Comparison of ENCODE assay signal across 20 cellular contexts in genomic region chr9:74666625-74667316, GRCh38.
DNase-seq lines count a peak whose midpoint lies in the region; ATAC-seq and TF ChIP-seq lines count a peak whose summit lies in the region.
"Had no signal": no experiment of that assay in that cellular context is flagged by ENCODE, and none has a peak within 500 bp of the region (broad histone marks: within the 10 kb centered on the region; RNA-seq: fewer than 3 reads in every experiment).

No MANE protein-coding gene starts in this region.

- no peak overlapping the region for H2BK120ac ChIP-seq in trophoblast cell (ENCODE audit: insufficient read depth, low read length, poor library complexity)

- H2AFZ ChIP-seq in fibroblast of lung (ENCODE audit: low read length), result no peak overlapping the region
- H2AFZ ChIP-seq in trophoblast cell (ENCODE audit: insufficient read depth, low read length, poor library complexity), result no peak overlapping the region

- H3K36me3 ChIP-seq in fibroblast of lung (ENCODE audit: control insufficient read depth, insufficient read depth, low read length) (no peaks in the 10 kb centered on the region), mucosa of descending colon (ENCODE audit: low read depth) (no peaks in the 10 kb centered on the region), trophoblast cell (ENCODE audit: control insufficient read depth in 1 of 2, insufficient read depth in 2 of 2, low read length in 2 of 2) (no peaks in the 10 kb centered on the region)
- H3K36me3 ChIP-seq: transverse colon had no signal

- no peak overlapping the region for H4K91ac ChIP-seq in trophoblast cell (ENCODE audit: low read depth, low read length)

- H3K9ac ChIP-seq in fibroblast of lung (ENCODE audit: insufficient read depth, low read length) (no peak overlapping the region), trophoblast cell (ENCODE audit: low read length) (no peak overlapping the region)

- no peak overlapping the region for H3K23ac ChIP-seq in trophoblast cell (ENCODE audit: low read length)

- DNase-seq in AG08396 (ENCODE audit: low spot score) (peak; percentile 17), T1000 (lab: John Stamatoyannopoulos, UW) (peak; percentile 11), fibroblast of lung (ENCODE audit: low read depth in 2 of 2) (peak; percentile 49 to 96), mucosa of descending colon (peak in 1 of 3 donors; percentile 5), trophoblast cell (no peak), activated T-cell treated with anti-CD3 and anti-CD28 coated beads for 4 hours (no peak)
- DNase-seq: activated B cell treated with CpG ODN at 0.5 μM for 24 hours; activated CD4-positive, alpha-beta T cell treated with anti-CD3 and anti-CD28 coated beads, Interleukin-2, amount 50 U/mL, for 4 hours; activated gamma-delta T cell treated with Interleukin-2 at 50 U/mL for 16 hours; effector CD8-positive, alpha-beta T cell; immature natural killer cell; Karpas-422; NCI-H1048; NCI-H187; NCI-H748 treated with DMSO at 0.1 percent for 48 hours; T-helper 9 cell; transverse colon had no signal

- no CpG with 5 or more reads among the region's 4 CpGs for WGBS in trophoblast cell (ENCODE audit: extremely low coverage, insufficient coverage, insufficient read length)

- no peak overlapping the region for H2BK5ac ChIP-seq in trophoblast cell (ENCODE audit: low read depth, low read length, poor library complexity)

- H3K18ac ChIP-seq in trophoblast cell (ENCODE audit: low read length), result no peak overlapping the region

- no peak overlapping the region for H2BK12ac ChIP-seq in trophoblast cell (ENCODE audit: low read length)

- TF ChIP-seq CTCF in fibroblast of lung (conservative IDR thresholded peaks at IDR 0.05 in 1 of 2, IDR thresholded peaks at IDR 0.05 in 1 of 2; ENCODE audit: low read depth in 1 of 2, low read length in 2 of 2), result no peak
- TF ChIP-seq CTCF in mucosa of descending colon (IDR thresholded peaks at IDR 0.05), result no peak

- H3K27ac ChIP-seq in fibroblast of lung (ENCODE audit: insufficient read depth, low read length) (no peak overlapping the region), trophoblast cell (ENCODE audit: low read depth, low read length) (no peak overlapping the region)
- H3K27ac ChIP-seq: transverse colon had no signal

- H4K8ac ChIP-seq in trophoblast cell (ENCODE audit: low read depth, low read length), result no peak overlapping the region

- no peak overlapping the region for H3K4ac ChIP-seq in trophoblast cell (ENCODE audit: low read depth, low read length)

- ATAC-seq in mucosa of descending colon (peak; percentile 47), HG03378 (IDR thresholded peaks at IDR 0.05; ENCODE audit: unreplicated experiment) (no peak), GM21528 (IDR thresholded peaks at IDR 0.05; ENCODE audit: low FRiP score, unreplicated experiment) (no peak)
- ATAC-seq: Right ventricle myocardium inferior had no signal

- no peaks in the 10 kb centered on the region for H4K20me1 ChIP-seq in fibroblast of lung (ENCODE audit: control insufficient read depth, extremely low read depth, insufficient read depth, low read length)

- H3K79me1 ChIP-seq in trophoblast cell (ENCODE audit: low read length), result no peaks in the 10 kb centered on the region

- H3K4me1 ChIP-seq in fibroblast of lung (ENCODE audit: control insufficient read depth, extremely low read depth, insufficient read depth, low read length), result no peaks in the 10 kb centered on the region
- no peaks in the 10 kb centered on the region for H3K4me1 ChIP-seq in mucosa of descending colon (ENCODE audit: low read depth)
- H3K4me1 ChIP-seq in trophoblast cell (ENCODE audit: control insufficient read depth in 1 of 2, insufficient read depth in 2 of 2, low read length in 2 of 2), result no peaks in the 10 kb centered on the region
- H3K4me1 ChIP-seq: transverse colon had no signal

- H3K27me3 ChIP-seq in fibroblast of lung (ENCODE audit: control insufficient read depth, insufficient read depth, low read length), result no peaks in the 10 kb centered on the region
- H3K27me3 ChIP-seq in trophoblast cell (ENCODE audit: insufficient read depth, low read length), result no peaks in the 10 kb centered on the region
- H3K27me3 ChIP-seq: transverse colon had no signal

- intact Hi-C loops in mucosa of descending colon (cut with DNase I, micrococcal nuclease), result no loop called here

- H3K9me3 ChIP-seq in fibroblast of lung (ENCODE audit: control insufficient read depth, insufficient read depth, low read depth, low read length), result no peaks in the 10 kb centered on the region
- no peaks in the 10 kb centered on the region for H3K9me3 ChIP-seq in mucosa of descending colon
- H3K9me3 ChIP-seq in trophoblast cell (ENCODE audit: insufficient read depth, low read depth, low read length), result peaks cover 2% of the 10 kb centered on the region
- H3K9me3 ChIP-seq: transverse colon had no signal

- no peak overlapping the region for H2AK5ac ChIP-seq in trophoblast cell (ENCODE audit: low read length)

- H4K12ac ChIP-seq in trophoblast cell (ENCODE audit: low read depth, low read length), result no peak overlapping the region

- H3K14ac ChIP-seq in trophoblast cell (ENCODE audit: low read length), result no peak overlapping the region

- H3K4me3 ChIP-seq in fibroblast of lung (replicated peaks in 1 of 4; ENCODE audit: control extremely low read depth in 1 of 4, insufficient read depth in 1 of 4, low read depth in 3 of 4, low read length in 4 of 4) (no peak overlapping the region), mucosa of descending colon (no peak overlapping the region), trophoblast cell (ENCODE audit: low read depth, low read length) (no peak overlapping the region)
- H3K4me3 ChIP-seq: transverse colon had no signal

- H3K4me2 ChIP-seq in fibroblast of lung (ENCODE audit: extremely low read depth, insufficient read depth, low read length) (no peak overlapping the region), trophoblast cell (ENCODE audit: low read length) (no peak overlapping the region)

- H3K79me2 ChIP-seq in fibroblast of lung (ENCODE audit: control insufficient read depth, insufficient read depth, low read length), result no peaks in the 10 kb centered on the region
- no peaks in the 10 kb centered on the region for H3K79me2 ChIP-seq in trophoblast cell (ENCODE audit: control insufficient read depth, insufficient read depth, low read length, poor library complexity)

Comparison
In these comparisons a context has a peak if more than half of its experiments do, and no peak if none do; other contexts are left out.
1. DNase-seq: peak in AG08396 (single experiment), T1000 (single experiment) and fibroblast of lung (2 of 2); none in trophoblast cell (0 of 2) and activated T-cell treated with anti-CD3 and anti-CD28 coated beads for 4 hours (single experiment).